Comparison of ENCODE assay signal across 19 cellular contexts in the genomic region with DNA sequence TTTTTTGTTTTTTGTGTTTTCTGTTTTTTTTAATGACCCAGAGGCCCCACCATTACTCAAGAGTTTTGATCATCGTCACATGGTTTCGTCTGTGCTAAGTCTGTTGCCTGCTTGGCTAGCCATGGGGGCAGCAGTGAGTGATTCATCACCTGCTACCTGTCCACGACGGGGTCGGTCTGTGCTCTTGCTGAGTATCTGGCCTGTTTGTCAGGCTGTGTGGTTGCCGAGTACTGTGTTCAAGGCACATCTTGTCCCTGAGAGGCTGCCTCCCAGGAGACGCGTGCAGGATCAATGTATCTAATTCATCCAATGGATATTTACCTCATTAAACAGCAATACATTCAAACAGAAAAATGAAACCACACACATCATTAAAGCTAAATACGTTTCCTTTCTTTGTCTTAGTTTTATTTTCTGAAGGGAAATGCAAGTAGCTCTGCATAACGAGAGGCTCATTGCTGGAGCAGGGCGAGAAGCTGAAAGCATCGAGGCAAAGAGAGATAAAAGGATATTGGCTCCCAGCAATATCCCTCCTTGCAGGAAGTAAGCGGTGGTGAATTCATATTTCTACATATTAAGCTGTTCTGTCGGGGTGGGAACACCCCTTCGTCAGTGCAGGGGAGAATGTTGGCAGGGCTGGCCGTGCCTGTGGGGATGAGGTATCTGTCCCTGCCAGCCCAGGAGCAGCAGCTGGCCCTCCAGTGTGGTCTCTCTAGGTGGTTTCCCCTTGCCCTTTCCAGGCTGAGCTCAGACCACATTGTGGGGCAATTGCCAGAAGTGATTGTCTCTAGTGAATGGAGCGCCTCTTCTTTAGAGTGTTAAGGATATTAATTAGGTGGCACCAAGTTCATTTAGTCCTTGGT.
DNase-seq lines count a peak whose midpoint lies in the region; ATAC-seq, FAIRE-seq and TF ChIP-seq lines count a peak whose summit lies in the region.
"Had no signal": no experiment of that assay in that cellular context is flagged by ENCODE, and none has a peak within 500 bp of the region (broad histone marks: within the 10 kb centered on the region; RNA-seq: fewer than 3 reads in every experiment).

No MANE protein-coding gene starts in this region.

- H4K8ac ChIP-seq in neuronal stem cell (ENCODE audit: low read depth, low read length), result no peak overlapping the region

- H2BK5ac ChIP-seq in neuronal stem cell (ENCODE audit: low read length), result no peak overlapping the region

- no peak overlapping the region for H3K23ac ChIP-seq in neuronal stem cell (ENCODE audit: low read depth, low read length, poor library complexity)

- no peak overlapping the region for H2BK120ac ChIP-seq in neuronal stem cell (ENCODE audit: low read depth, low read length)

- no peak overlapping the region for H2BK15ac ChIP-seq in neuronal stem cell (ENCODE audit: low read length)

- peak; percentile 90 for FAIRE-seq in GM12892 (lab: Jason Lieb, UNC)

- H3K36me3 ChIP-seq in neuronal stem cell (replicated peaks in 1 of 2; ENCODE audit: control insufficient read depth in 2 of 2, insufficient read depth in 2 of 2, low read length in 2 of 2), result no peaks in the 10 kb centered on the region
- H3K36me3 ChIP-seq: adrenal gland, cardiac muscle cell had no signal

- no peak overlapping the region for H2AK5ac ChIP-seq in neuronal stem cell (ENCODE audit: low read depth, low read length)

- peaks cover 0 to 2% of the 10 kb centered on the region in 2 donors for H3K4me1 ChIP-seq in neuronal stem cell (ENCODE audit: control insufficient read depth in 2 of 2, insufficient read depth in 1 of 2, low read depth in 1 of 2, low read length in 2 of 2)
- H3K4me1 ChIP-seq: adrenal gland had no signal

- no peak overlapping the region for H3K4me3 ChIP-seq in neuronal stem cell (ENCODE audit: low read length in 2 of 2)
- H3K4me3 ChIP-seq: adrenal gland, cardiac muscle cell, smooth muscle cell had no signal

- no peaks in the 10 kb centered on the region for H3K79me1 ChIP-seq in neuronal stem cell (ENCODE audit: low read depth, low read length)

- no peak overlapping the region for H2BK12ac ChIP-seq in neuronal stem cell (ENCODE audit: low read length)

- H2AFZ ChIP-seq in neuronal stem cell (ENCODE audit: low read length), result no peak overlapping the region

- peak; percentile 65 for ATAC-seq in GM21717 (IDR thresholded peaks at IDR 0.05; ENCODE audit: unreplicated experiment)
- no peak for ATAC-seq in HG03469 (IDR thresholded peaks at IDR 0.05; ENCODE audit: unreplicated experiment)
- no peak for ATAC-seq in GM18861 (IDR thresholded peaks at IDR 0.05; ENCODE audit: unreplicated experiment)
- ATAC-seq: natural killer cell treated with Interleukin-12 subunit alpha and Interleukin-12 subunit beta and Interleukin-15 and Interleukin-18, amount 100 ng/mL, for 72 hours had no signal

- H3K4ac ChIP-seq in neuronal stem cell (ENCODE audit: low read length), result no peak overlapping the region

- H3K4me2 ChIP-seq in neuronal stem cell (ENCODE audit: insufficient read depth, low read length, poor library complexity, severe bottlenecking), result no peak overlapping the region
- H3K4me2 ChIP-seq: smooth muscle cell had no signal

- no peak for TF ChIP-seq POLR2A in GM12892 (IDR thresholded peaks at IDR 0.05; ENCODE audit: low read depth, low read length)

- peak overlapping the region; percentile 53 for H3K9ac ChIP-seq in neuronal stem cell (ENCODE audit: low read depth, low read length, poor library complexity)

- no peak overlapping the region for H3K27ac ChIP-seq in neuronal stem cell (replicated peaks; ENCODE audit: low read length)
- H3K27ac ChIP-seq: adrenal gland, cardiac muscle cell had no signal

- no peak overlapping the region for H4K91ac ChIP-seq in neuronal stem cell (ENCODE audit: low read depth, low read length, poor library complexity)

- DNase-seq in GM12892 (ENCODE audit: insufficient read length) (peak; percentile 18), ecto neural progenitor cell (ENCODE audit: low spot score) (peak; percentile 43), neuronal stem cell (ENCODE audit: low spot score) (no peak), GM03348 (ENCODE audit: low spot score) (no peak), NCI-H446 treated with DMSO at 0.1 percent for 48 hours (lab: John Stamatoyannopoulos, UW) (no peak)
- DNase-seq: activated CD4-positive, alpha-beta T cell treated with anti-CD3 and anti-CD28 coated beads, Interleukin-2, amount 10 ng/mL, durations not matched to agents 24 days and 14 days; activated CD8-positive, alpha-beta memory T cell treated with anti-CD3 and anti-CD28 coated beads, Interleukin-2, amount 50 U/mL, for 48 hours; activated gamma-delta T cell; adrenal gland; CD8-positive, alpha-beta memory T cell; mammary epithelial cell; NCI-H1417 treated with DMSO at 0.1 percent for 48 hours; stimulated activated CD4-positive, alpha-beta T cell treated with anti-CD3 and anti-CD28 coated beads, Interleukin-4, amount 100 ng/mL, for 24 hours had no signal

- no peak overlapping the region for H3K14ac ChIP-seq in neuronal stem cell (ENCODE audit: low read length)

- H3K9me3 ChIP-seq in neuronal stem cell (replicated peaks in 1 of 2; ENCODE audit: control insufficient read depth in 2 of 2, insufficient read depth in 1 of 2, low read depth in 1 of 2, low read length in 2 of 2), result no peaks in the 10 kb centered on the region
- H3K9me3 ChIP-seq: adrenal gland had no signal

- H3K27me3 ChIP-seq in neuronal stem cell (ENCODE audit: control insufficient read depth in 3 of 3, insufficient read depth in 3 of 3, low read depth in 1 of 3, low read length in 3 of 3), result no peaks in the 10 kb centered on the region
- H3K27me3 ChIP-seq: adrenal gland had no signal

- no CpG with 5 or more reads among the region's 17 CpGs for WGBS in neuronal stem cell (ENCODE audit: extremely low coverage in 2 of 2, insufficient read length in 2 of 2, insufficient replicate concordance in 1 of 2), 2 donors

- H3K18ac ChIP-seq in neuronal stem cell (ENCODE audit: low read length), result no peak overlapping the region

Comparison
In these comparisons a context has a peak if more than half of its experiments do, and no peak if none do; other contexts are left out.
1. DNase-seq: peak in GM12892 (single experiment) and ecto neural progenitor cell (single experiment); none in neuronal stem cell (single experiment), GM03348 (single experiment) and NCI-H446 treated with DMSO at 0.1 percent for 48 hours (single experiment).